8 cellular contexts compared by ENCODE assay signal in the genomic region with DNA sequence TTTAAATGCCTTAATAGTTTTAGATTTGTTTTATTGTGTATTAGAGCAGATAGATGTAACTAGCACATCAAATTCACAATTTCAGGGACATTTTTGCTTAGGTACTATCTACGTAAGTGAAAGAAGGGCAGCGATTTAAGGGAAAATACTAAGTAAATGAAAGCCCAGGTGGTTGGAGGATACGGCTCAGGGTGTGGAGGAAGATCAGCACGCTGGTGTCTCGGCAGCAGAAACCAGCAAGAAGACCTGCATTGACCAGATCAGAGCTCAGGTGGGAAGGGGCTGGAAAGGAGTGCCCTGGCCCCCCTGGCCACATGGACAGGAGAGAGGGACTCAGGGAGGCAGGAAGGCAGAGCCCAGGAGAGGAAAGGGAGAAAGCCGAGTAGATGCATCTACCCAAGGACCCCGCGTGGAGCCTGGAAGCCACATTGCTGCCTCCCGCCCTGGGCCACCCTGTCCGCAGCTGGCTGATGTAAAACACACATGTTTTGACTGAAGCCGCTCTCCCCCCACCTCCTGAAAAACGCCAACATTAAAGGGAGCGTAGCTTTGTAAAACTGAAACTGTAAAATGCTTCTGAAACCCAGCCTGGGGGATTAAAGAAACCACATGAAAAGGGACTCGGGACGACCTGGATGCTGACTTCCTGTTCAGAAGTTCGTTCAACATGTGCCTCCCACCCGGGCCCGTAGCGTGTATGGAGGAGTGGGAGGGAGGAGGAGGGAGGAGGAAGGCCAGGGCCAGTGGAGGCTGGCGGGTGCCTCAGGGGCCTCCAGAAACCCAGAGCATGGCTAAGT.
DNase-seq lines count a peak whose midpoint lies in the region; ATAC-seq and TF ChIP-seq lines count a peak whose summit lies in the region.

No MANE protein-coding gene starts in this region.

- no peaks in the 10 kb centered on the region for H3K9me3 ChIP-seq in gastrocnemius medialis

- H3K27ac ChIP-seq in gastrocnemius medialis (no peak overlapping the region), caudate nucleus (ENCODE audit: low read depth, low read length) (no peak overlapping the region)

- intact Hi-C loops in gastrocnemius medialis (cut with DNase I; ENCODE audit: low total_unique reads), result loop anchor here (5.0 to 10.0 kb wide), 2 partner anchors 145 to 433 kb away; a partner anchor contains a TSS

- DNase-seq in GM13977 (ENCODE audit: low spot score), result peak; percentile 87
- DNase-seq in activated T-cell treated with anti-CD3 and anti-CD28 coated beads for 48 hours (ENCODE audit: low read depth), result peak; percentile 53
- peak in 3 of 4 experiments; percentile 20 to 66 (median 24) for DNase-seq in stimulated activated CD4-positive, alpha-beta T cell treated with anti-CD3 and anti-CD28 coated beads, Interleukin-1b, Interleukin-23, amount 100 ng/mL, for 24 hours (ENCODE audit: low read depth in 4 of 4, low spot score in 1 of 4)
- no peak for DNase-seq in superior temporal gyrus (ENCODE audit: extremely low spot score)
- DNase-seq in AG08395 (ENCODE audit: low spot score), result no peak
- no peak for DNase-seq in gastrocnemius medialis
- no peak for DNase-seq in caudate nucleus (lab: John Stamatoyannopoulos, UW)

- H3K36me3 ChIP-seq in gastrocnemius medialis, result no peaks in the 10 kb centered on the region

- in situ Hi-C loops in GM13977 (cut with MboI; ENCODE audit: low pct_unique_long_range_greater_than_20kb, low sequenced_read_pairs, unreplicated experiment) (loop anchor here (25.0 kb wide), 1 partner anchor 428 kb away; no protein-coding TSS in a partner anchor), gastrocnemius medialis (cut with MboI; ENCODE audit: low sequenced_read_pairs in 4 of 4) (no loop called here)

- H3K4me3 ChIP-seq in gastrocnemius medialis, result no peak overlapping the region

- H3K4me1 ChIP-seq in gastrocnemius medialis, result peaks cover 7 to 18% of the 10 kb centered on the region in 2 donors

- no peaks in the 10 kb centered on the region for H3K27me3 ChIP-seq in gastrocnemius medialis

- TF ChIP-seq POLR2A in gastrocnemius medialis (IDR thresholded peaks at IDR 0.05), result no peak

- peak; percentile 65 for ATAC-seq in HG02973 (IDR thresholded peaks at IDR 0.05; ENCODE audit: unreplicated experiment)
- ATAC-seq in gastrocnemius medialis, result no peak

- TF ChIP-seq CTCF in GM13977 (IDR thresholded peaks at IDR 0.05; ENCODE audit: extremely low read depth, insufficient read depth, missing control alignments) (no peak), gastrocnemius medialis (IDR thresholded peaks at IDR 0.05 in 4 of 5, conservative IDR thresholded peaks at IDR 0.05 in 1 of 5) (no peak)

Comparison
In these comparisons a context has a peak if more than half of its experiments do, and no peak if none do; other contexts are left out.
1. DNase-seq: peak in GM13977 (single experiment), activated T-cell treated with anti-CD3 and anti-CD28 coated beads for 48 hours (single experiment) and stimulated activated CD4-positive, alpha-beta T cell treated with anti-CD3 and anti-CD28 coated beads, Interleukin-1b, Interleukin-23, amount 100 ng/mL, for 24 hours (3 of 4); none in superior temporal gyrus (single experiment), AG08395 (single experiment), gastrocnemius medialis (0 of 2) and caudate nucleus (0 of 61).